10 cellular contexts compared by ENCODE assay signal in the genomic region with DNA sequence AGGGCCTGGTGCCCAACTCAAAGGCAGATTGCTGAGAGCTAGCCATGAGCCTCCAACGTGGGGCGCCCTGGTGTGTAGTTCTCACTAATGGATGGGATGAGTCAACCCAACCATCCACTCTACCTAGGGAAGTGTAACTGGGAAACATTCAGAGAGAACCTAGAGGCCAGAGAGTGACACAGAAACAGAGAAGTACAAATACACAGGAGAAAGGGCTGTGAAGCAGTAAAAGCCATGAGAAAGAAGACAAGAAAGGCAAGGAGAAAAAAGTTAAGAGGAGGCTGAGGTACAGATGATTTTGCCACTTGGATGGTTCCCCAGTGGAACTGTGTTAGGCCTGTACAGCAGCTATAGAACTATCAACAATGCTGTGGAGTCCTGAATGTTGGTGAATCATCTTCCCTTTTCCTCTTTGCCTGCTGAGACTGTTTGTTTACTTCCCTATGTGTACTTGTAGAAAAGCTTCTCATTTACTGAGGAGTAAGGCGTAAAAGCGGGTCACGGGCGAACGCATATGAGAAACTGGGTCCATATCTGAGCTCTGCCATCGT.
DNase-seq lines count a peak whose midpoint lies in the region; ATAC-seq and TF ChIP-seq lines count a peak whose summit lies in the region.
"Had no signal": no experiment of that assay in that cellular context is flagged by ENCODE, and none has a peak within 500 bp of the region (broad histone marks: within the 10 kb centered on the region; RNA-seq: fewer than 3 reads in every experiment).

No MANE protein-coding gene starts in this region.

- no peak overlapping the region for H3K4me3 ChIP-seq in BLaER1 treated with 17β-estradiol and CSF1 and Interleukin-3, amounts not matched to agents 10 nM and 100 nM
- H3K4me3 ChIP-seq in cardiac fibroblast (replicated peaks in 1 of 2; ENCODE audit: low read depth in 2 of 2, low read length in 2 of 2): no peak overlapping the region
- H3K4me3 ChIP-seq: cardiac muscle cell, Peyer's patch had no signal

- H3K27me3 ChIP-seq in BLaER1 treated with 17β-estradiol and CSF1 and Interleukin-3, amounts not matched to agents 10 nM and 100 nM: no peaks in the 10 kb centered on the region
- H3K27me3 ChIP-seq: cardiac muscle cell, Peyer's patch had no signal

- no peak for TF ChIP-seq CTCF in cardiac fibroblast (IDR thresholded peaks at IDR 0.05; ENCODE audit: low read depth, low read length)

- in situ Hi-C loops in KBM-7 (cut with MboI; ENCODE audit: low pct_unique_long_range_greater_than_20kb, low sequenced_read_pairs): no loop called here

- H4K20me1 ChIP-seq in BLaER1 treated with 17β-estradiol and CSF1 and Interleukin-3, amounts not matched to agents 10 nM and 100 nM: peaks cover 0 to 9% (median 0%) of the 10 kb centered on the region in 11 experiments; a peak in 2 of 22 replicates

- peaks cover 19 to 77% (median 40%) of the 10 kb centered on the region in 10 experiments for H3K4me1 ChIP-seq in BLaER1 treated with 17β-estradiol and CSF1 and Interleukin-3, amounts not matched to agents 10 nM and 100 nM

- H3K9ac ChIP-seq in BLaER1 treated with 17β-estradiol and CSF1 and Interleukin-3, amounts not matched to agents 10 nM and 100 nM: peak overlapping the region in 1 of 11 experiments; percentile 15; a peak in 3 of 22 replicates

- H3K4me2 ChIP-seq in BLaER1 treated with 17β-estradiol and CSF1 and Interleukin-3, amounts not matched to agents 10 nM and 100 nM: peak overlapping the region in 6 of 11 experiments; percentile 28 to 81 (median 69); a peak in 12 of 22 replicates

- no peak for ATAC-seq in HG03460 (IDR thresholded peaks at IDR 0.05; ENCODE audit: unreplicated experiment)
- ATAC-seq in HG02571 (IDR thresholded peaks at IDR 0.05; ENCODE audit: unreplicated experiment): no peak
- ATAC-seq in GM18517 (IDR thresholded peaks at IDR 0.05; ENCODE audit: unreplicated experiment): no peak

- H3K9me3 ChIP-seq in BLaER1 treated with 17β-estradiol and CSF1 and Interleukin-3, amounts not matched to agents 10 nM and 100 nM (replicated peaks in 1 of 11): no peaks in the 10 kb centered on the region
- H3K9me3 ChIP-seq: Peyer's patch had no signal

- peak overlapping the region in 5 of 11 experiments; percentile 31 to 69 (median 62); a peak in 10 of 22 replicates for H3K27ac ChIP-seq in BLaER1 treated with 17β-estradiol and CSF1 and Interleukin-3, amounts not matched to agents 10 nM and 100 nM
- H3K27ac ChIP-seq: cardiac muscle cell, Peyer's patch had no signal

- peaks cover 0 to 11% (median 4%) of the 10 kb centered on the region in 11 experiments; a peak in 6 of 22 replicates for H3K36me3 ChIP-seq in BLaER1 treated with 17β-estradiol and CSF1 and Interleukin-3, amounts not matched to agents 10 nM and 100 nM
- H3K36me3 ChIP-seq: cardiac muscle cell had no signal

- peak; percentile 55 for DNase-seq in KBM-7
- peak; percentile 24 to 33 for DNase-seq in cardiac fibroblast (ENCODE audit: low read depth in 2 of 2)
- peak; percentile 45 for DNase-seq in medulla oblongata (ENCODE audit: extremely low spot score)
- no peak for DNase-seq in NCI-H2227 (lab: John Stamatoyannopoulos, UW; ENCODE audit: unreplicated experiment)
- DNase-seq: Peyer's patch had no signal
